Comparison of ENCODE assay signal across 17 cellular contexts in the genomic region with DNA sequence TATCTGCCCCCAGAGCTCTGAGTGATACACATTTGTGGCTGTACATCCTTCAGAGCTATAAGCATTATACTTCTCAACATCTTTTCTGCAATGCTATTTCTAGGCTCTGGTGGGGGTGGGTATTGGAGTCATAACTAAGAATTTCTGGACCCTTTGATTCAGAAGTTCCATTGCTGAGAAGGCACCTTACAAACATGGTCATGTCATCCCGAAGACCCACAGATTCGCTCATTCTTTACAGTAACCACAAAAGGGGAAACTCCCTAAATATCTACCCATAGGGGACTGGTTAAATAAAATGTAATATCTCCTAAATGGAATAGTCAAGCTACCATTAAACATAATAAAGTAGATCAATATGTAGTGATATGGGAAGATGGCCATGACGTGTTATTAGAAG.
DNase-seq lines count a peak whose midpoint lies in the region; ATAC-seq and TF ChIP-seq lines count a peak whose summit lies in the region.
"Had no signal": no experiment of that assay in that cellular context is flagged by ENCODE, and none has a peak within 500 bp of the region (broad histone marks: within the 10 kb centered on the region; RNA-seq: fewer than 3 reads in every experiment).

No MANE protein-coding gene starts in this region.

- peak; percentile 63 to 65 for ATAC-seq in activated T-cell treated with anti-CD3 and anti-CD28 coated beads, Interleukin-2, amount 50 U/mL, for 72 hours (replicated peaks in 1 of 2)
- ATAC-seq in natural killer cell (no peak), HG03159 (IDR thresholded peaks at IDR 0.05; ENCODE audit: unreplicated experiment) (no peak), HG03432 (IDR thresholded peaks at IDR 0.05; ENCODE audit: unreplicated experiment) (no peak), GM18873 (IDR thresholded peaks at IDR 0.05; ENCODE audit: low FRiP score, unreplicated experiment) (no peak)
- ATAC-seq: Panc1 had no signal

- intact Hi-C loops in natural killer cell (cut with micrococcal nuclease) = loop anchor here (2.0 kb wide), 1 partner anchor 14 kb away; no protein-coding TSS in a partner anchor

- no peaks in the 10 kb centered on the region for H3K9me3 Mint-ChIP-seq in activated T-cell treated with anti-CD3 and anti-CD28 coated beads, Interleukin-2, amount 50 U/mL, for 72 hours
- peaks cover 5% of the 10 kb centered on the region for H3K9me3 Mint-ChIP-seq in activated naive CD8-positive, alpha-beta T cell treated with anti-CD3 and anti-CD28 coated beads for 36 hours
- no peaks in the 10 kb centered on the region for H3K9me3 Mint-ChIP-seq in natural killer cell
- H3K9me3 Mint-ChIP-seq: CD4-positive, CD25-positive, alpha-beta regulatory T cell had no signal

- H3K4me3 Mint-ChIP-seq in activated T-cell treated with anti-CD3 and anti-CD28 coated beads, Interleukin-2, amount 50 U/mL, for 72 hours = peak overlapping the region in 1 of 2 donors; percentile 65
- no peak overlapping the region for H3K4me3 Mint-ChIP-seq in activated naive CD8-positive, alpha-beta T cell treated with anti-CD3 and anti-CD28 coated beads for 36 hours
- H3K4me3 Mint-ChIP-seq in natural killer cell = peak overlapping the region; percentile 35
- H3K4me3 Mint-ChIP-seq: CD4-positive, CD25-positive, alpha-beta regulatory T cell had no signal

- TF ChIP-seq CTCF in natural killer cell (IDR thresholded peaks at IDR 0.05) = no peak

- DNase-seq in activated T-cell treated with anti-CD3 and anti-CD28 coated beads, Interleukin-2, amount 50 U/mL, for 72 hours = no peak
- DNase-seq in activated T-cell treated with anti-CD3 and anti-CD28 coated beads for 4 hours (no peak), natural killer cell (no peak)
- no peak for DNase-seq in activated naive CD8-positive, alpha-beta T cell treated with anti-CD3 and anti-CD28 coated beads for 36 hours
- DNase-seq: Caco-2; CD4-positive, CD25-positive, alpha-beta regulatory T cell; DMS153; EL; NCI-H1092 treated with DMSO at 0.1 percent for 48 hours; NCI-H2081 treated with DMSO at 0.1 percent for 48 hours; NCI-H2227 treated with DMSO at 0.1 percent for 48 hours; NCI-H524; Right ventricle myocardium superior had no signal

- peaks cover 2% of the 10 kb centered on the region in 2 donors for H3K36me3 Mint-ChIP-seq in activated T-cell treated with anti-CD3 and anti-CD28 coated beads, Interleukin-2, amount 50 U/mL, for 72 hours (ENCODE audit: insufficient read depth in 2 of 2)
- peaks cover 6% of the 10 kb centered on the region for H3K36me3 Mint-ChIP-seq in activated naive CD8-positive, alpha-beta T cell treated with anti-CD3 and anti-CD28 coated beads for 36 hours
- H3K36me3 Mint-ChIP-seq in natural killer cell = peaks cover 18% of the 10 kb centered on the region
- H3K36me3 Mint-ChIP-seq: CD4-positive, CD25-positive, alpha-beta regulatory T cell had no signal

- H3K27me3 Mint-ChIP-seq in activated T-cell treated with anti-CD3 and anti-CD28 coated beads, Interleukin-2, amount 50 U/mL, for 72 hours (ENCODE audit: low read depth) = peaks cover 8% of the 10 kb centered on the region
- peaks cover 30% of the 10 kb centered on the region for H3K27me3 Mint-ChIP-seq in activated naive CD8-positive, alpha-beta T cell treated with anti-CD3 and anti-CD28 coated beads for 36 hours
- H3K27me3 Mint-ChIP-seq in natural killer cell (ENCODE audit: low read depth in 2 of 2) = no peaks in the 10 kb centered on the region

- peak overlapping the region; percentile 92 for H3K27ac Mint-ChIP-seq in activated T-cell treated with anti-CD3 and anti-CD28 coated beads, Interleukin-2, amount 50 U/mL, for 72 hours
- peak overlapping the region; percentile 32 for H3K27ac Mint-ChIP-seq in activated naive CD8-positive, alpha-beta T cell treated with anti-CD3 and anti-CD28 coated beads for 36 hours
- peak overlapping the region; percentile 90 to 93 for H3K27ac Mint-ChIP-seq in natural killer cell
- H3K27ac Mint-ChIP-seq: CD4-positive, CD25-positive, alpha-beta regulatory T cell had no signal

- H3K4me1 Mint-ChIP-seq in activated T-cell treated with anti-CD3 and anti-CD28 coated beads, Interleukin-2, amount 50 U/mL, for 72 hours (ENCODE audit: low read depth) = peaks cover 57% of the 10 kb centered on the region
- peaks cover 38% of the 10 kb centered on the region for H3K4me1 Mint-ChIP-seq in activated naive CD8-positive, alpha-beta T cell treated with anti-CD3 and anti-CD28 coated beads for 36 hours
- peaks cover 77 to 83% of the 10 kb centered on the region in 2 donors for H3K4me1 Mint-ChIP-seq in natural killer cell

Comparison
In these comparisons a context has a peak if more than half of its experiments do, and no peak if none do; other contexts are left out.
1. ATAC-seq: peak in activated T-cell treated with anti-CD3 and anti-CD28 coated beads, Interleukin-2, amount 50 U/mL, for 72 hours (2 of 2); none in natural killer cell (0 of 3), HG03159 (single experiment), HG03432 (single experiment) and GM18873 (single experiment).
2. H3K27ac Mint-ChIP-seq: peak in every context shown above with its lines; median percentile 92 in activated T-cell treated with anti-CD3 and anti-CD28 coated beads, Interleukin-2, amount 50 U/mL, for 72 hours; 92 in natural killer cell; 32 in activated naive CD8-positive, alpha-beta T cell treated with anti-CD3 and anti-CD28 coated beads for 36 hours.